Comparison of ENCODE assay signal across 16 cellular contexts in genomic region chr7:76409537-76409936, GRCh38. TPM values are rescaled to one million over a fixed set of nuclear protein-coding genes. Genes with fewer than 3 reads are reported as not detected.
DNase-seq lines count a peak whose midpoint lies in the region; ATAC-seq and TF ChIP-seq lines count a peak whose summit lies in the region.
"Had no signal": no experiment of that assay in that cellular context is flagged by ENCODE, and none has a peak within 500 bp of the region (broad histone marks: within the 10 kb centered on the region; RNA-seq: fewer than 3 reads in every experiment).

SSC4D (minus strand) TSS chr7:76409697; CDS start chr7:76404439, 5,258 bp downstream.

- no peak within 1 kb of the TSS for H3K14ac ChIP-seq in neuronal stem cell (ENCODE audit: low read length)

- CTCF ChIA-PET in HCT116 (lab: Charles Lee) = no interaction called here

- H3K4me2 ChIP-seq in HCT116 (ENCODE audit: low read length) (no peak within 1 kb of the TSS), hepatocyte (peak within 1 kb of the TSS; percentile 58), neuronal stem cell (ENCODE audit: insufficient read depth, low read length, poor library complexity, severe bottlenecking) (peak within 1 kb of the TSS; percentile 39)

- POLR2A ChIA-PET in HCT116 (lab: Charles Lee) = no interaction called here

- H4K20me1 ChIP-seq in HCT116 (ENCODE audit: insufficient read depth) (no peaks in the 10 kb centered on the region), hepatocyte (ENCODE audit: insufficient read depth, poor library complexity, severe bottlenecking) (no peaks in the 10 kb centered on the region)

- H3K79me2 ChIP-seq in HCT116 (ENCODE audit: insufficient read depth, low read length) (no peaks in the 10 kb centered on the region), hepatocyte (no peaks in the 10 kb centered on the region)

- no TSS peak for BruUV-seq in HCT116 (replicated peaks; lab: Mats Ljungman, UMichigan)

- peak within 1 kb of the TSS; percentile 32 for H2BK15ac ChIP-seq in neuronal stem cell (ENCODE audit: low read length)

- no peak within 1 kb of the TSS for H3K4ac ChIP-seq in neuronal stem cell (ENCODE audit: low read length)

- no peak within 1 kb of the TSS for H3K27ac ChIP-seq in HCT116 (ENCODE audit: low read depth, low read length)
- no peak within 1 kb of the TSS for H3K27ac ChIP-seq in hepatocyte
- no peak within 1 kb of the TSS for H3K27ac ChIP-seq in neuronal stem cell (replicated peaks; ENCODE audit: low read length)
- H3K27ac ChIP-seq: Peyer's patch had no signal

- H4K8ac ChIP-seq in neuronal stem cell (ENCODE audit: low read depth, low read length) = no peak within 1 kb of the TSS

- no peak for TF ChIP-seq CTCF in HCT116 (IDR thresholded peaks at IDR 0.05 in 2 of 3, conservative IDR thresholded peaks at IDR 0.05 in 1 of 3; ENCODE audit: borderline replicate concordance in 1 of 3, insufficient read depth in 1 of 3, low read depth in 2 of 3, low read length in 2 of 3)
- no peak for TF ChIP-seq CTCF in hepatocyte (IDR thresholded peaks at IDR 0.05; ENCODE audit: poor library complexity)

- H3K27me3 ChIP-seq in HCT116 (ENCODE audit: insufficient read depth, low read length) = no peaks in the 10 kb centered on the region
- H3K27me3 ChIP-seq in hepatocyte = no peaks in the 10 kb centered on the region
- no peaks in the 10 kb centered on the region for H3K27me3 ChIP-seq in neuronal stem cell (ENCODE audit: control insufficient read depth in 3 of 3, insufficient read depth in 3 of 3, low read depth in 1 of 3, low read length in 3 of 3)
- H3K27me3 ChIP-seq: Peyer's patch had no signal

- H3K36me3 ChIP-seq in HCT116 (ENCODE audit: control insufficient read depth in 1 of 2, insufficient read depth in 2 of 2, low read length in 2 of 2) (no peaks in the 10 kb centered on the region), hepatocyte (replicated peaks; ENCODE audit: insufficient read depth, low read depth) (no peaks in the 10 kb centered on the region), neuronal stem cell (replicated peaks in 1 of 2; ENCODE audit: control insufficient read depth in 2 of 2, insufficient read depth in 2 of 2, low read length in 2 of 2) (no peaks in the 10 kb centered on the region)
- H3K36me3 ChIP-seq: Peyer's patch had no signal

- H3K4me1 ChIP-seq in HCT116 (ENCODE audit: control insufficient read depth in 1 of 2, insufficient read depth in 2 of 2, low read length in 2 of 2) (peaks cover 0 to 7% of the 10 kb centered on the region in 2 experiments; a peak in 3 of 4 replicates), hepatocyte (ENCODE audit: insufficient read depth) (no peaks in the 10 kb centered on the region), neuronal stem cell (ENCODE audit: control insufficient read depth in 2 of 2, insufficient read depth in 1 of 2, low read depth in 1 of 2, low read length in 2 of 2) (peaks cover 3 to 14% of the 10 kb centered on the region in 2 donors)
- H3K4me1 ChIP-seq: Peyer's patch had no signal

- peak within 1 kb of the TSS; percentile 73 for H2AK5ac ChIP-seq in neuronal stem cell (ENCODE audit: low read depth, low read length)

- H2BK5ac ChIP-seq in neuronal stem cell (ENCODE audit: low read length) = no peak within 1 kb of the TSS

- peak within 1 kb of the TSS; percentile 8 for H3K23ac ChIP-seq in neuronal stem cell (ENCODE audit: low read depth, low read length, poor library complexity)

- no peak within 1 kb of the TSS for H2BK12ac ChIP-seq in neuronal stem cell (ENCODE audit: low read length)

- H3K4me3 ChIP-seq in HCT116 (replicated peaks in 1 of 2; ENCODE audit: low read depth in 1 of 2, low read length in 2 of 2) (no peak within 1 kb of the TSS), hepatocyte (no peak within 1 kb of the TSS), neuronal stem cell (ENCODE audit: low read length in 2 of 2) (no peak within 1 kb of the TSS)
- H3K4me3 ChIP-seq: Peyer's patch had no signal

- no peak for TF ChIP-seq RAD21 in HCT116 (IDR thresholded peaks at IDR 0.05; ENCODE audit: low read depth)

- H2AFZ ChIP-seq in HCT116 (ENCODE audit: low read depth, low read length, poor library complexity, severe bottlenecking) (no peak within 1 kb of the TSS), hepatocyte (peak within 1 kb of the TSS; percentile 38), neuronal stem cell (ENCODE audit: low read length) (peak within 1 kb of the TSS; percentile 66)

- ATAC-seq in HCT116 = peak; percentile 62
- ATAC-seq in GM18907 (IDR thresholded peaks at IDR 0.05; ENCODE audit: unreplicated experiment) = no peak
- no peak for ATAC-seq in Right ventricle myocardium superior (ENCODE audit: poor library complexity)
- no peak for ATAC-seq in left colon
- ATAC-seq: activated CD4-positive, CD25-positive, alpha-beta regulatory T cell treated with anti-CD3 and anti-CD28 coated beads, Interleukin-2, amount 50 U/mL, for 24 hours had no signal

- H3K18ac ChIP-seq in neuronal stem cell (ENCODE audit: low read length) = peak within 1 kb of the TSS; percentile 35

- WGBS in hepatocyte (ENCODE audit: low lambda C conversion rate, missing lambda C conversion rate) = 11% methylated on average over 5 of the region's 6 CpGs
- no CpG with 5 or more reads among the region's 6 CpGs for WGBS in neuronal stem cell (ENCODE audit: extremely low coverage in 2 of 2, insufficient read length in 2 of 2, insufficient replicate concordance in 1 of 2), 2 donors

- intact Hi-C loops in HCT116 (cut with micrococcal nuclease) = no loop called here
- intact Hi-C loops in Right ventricle myocardium superior (cut with DNase I) = no loop called here
- intact Hi-C loops in left colon (cut with DNase I, micrococcal nuclease) = no loop called here

- H3K9ac ChIP-seq in HCT116 (ENCODE audit: low read length) (no peak within 1 kb of the TSS), neuronal stem cell (ENCODE audit: low read depth, low read length, poor library complexity) (no peak within 1 kb of the TSS)

- H4K91ac ChIP-seq in neuronal stem cell (ENCODE audit: low read depth, low read length, poor library complexity) = no peak within 1 kb of the TSS

- RAD21 ChIA-PET in HCT116 (lab: Charles Lee; ENCODE audit: low non-redundant PET in 1 of 2, low total read pairs in 2 of 2, uncharacterized antibody in 2 of 2, unreplicated experiment in 2 of 2) = no interaction called here

- no peak for DNase-seq in HCT116 (ENCODE audit: low read depth, low spot score)
- DNase-seq in NCI-H82 treated with DMSO at 0.1 percent for 48 hours (lab: John Stamatoyannopoulos, UW; ENCODE audit: unreplicated experiment) = peak; percentile 40
- peak; percentile 59 for DNase-seq in hepatocyte (ENCODE audit: low spot score)
- DNase-seq in neuronal stem cell (ENCODE audit: low spot score) = no peak
- no peak for DNase-seq in Right ventricle myocardium superior
- DNase-seq in NOMO-1 treated with dmso at 0.1 percent for 144 hours (lab: John Stamatoyannopoulos, UW; ENCODE audit: unreplicated experiment) = no peak
- DNase-seq in left colon = no peak
- DNase-seq: activated naive CD4-positive, alpha-beta T cell treated with anti-CD3 and anti-CD28 coated beads, Interleukin-2, amount 10 ng/mL, durations not matched to agents 7 days and 5 days; effector CD4-positive, alpha-beta T cell; midbrain; NCI-H446; occipital lobe; Peyer's patch; stimulated activated CD4-positive, alpha-beta T cell treated with anti-CD3 and anti-CD28 coated beads, Interleukin-4, amount 100 ng/mL, for 4 hours had no signal

- no peaks in the 10 kb centered on the region for H3K9me2 ChIP-seq in HCT116 (ENCODE audit: insufficient read depth)
- H3K9me2 ChIP-seq in hepatocyte (replicated peaks; ENCODE audit: insufficient read depth) = no peaks in the 10 kb centered on the region

- H3K9me3 ChIP-seq in HCT116 (ENCODE audit: control insufficient read depth in 1 of 2, insufficient read depth in 1 of 2, low read depth in 1 of 2, low read length in 2 of 2) (no peaks in the 10 kb centered on the region), hepatocyte (ENCODE audit: low read depth) (no peaks in the 10 kb centered on the region), neuronal stem cell (replicated peaks in 1 of 2; ENCODE audit: control insufficient read depth in 2 of 2, insufficient read depth in 1 of 2, low read depth in 1 of 2, low read length in 2 of 2) (no peaks in the 10 kb centered on the region)
- H3K9me3 ChIP-seq: Peyer's patch had no signal

- no peak for TF ChIP-seq POLR2A in HCT116 (IDR thresholded peaks at IDR 0.05; ENCODE audit: borderline replicate concordance, extremely low read depth, insufficient read depth, insufficient read length)

- no peak within 1 kb of the TSS for H2BK120ac ChIP-seq in neuronal stem cell (ENCODE audit: low read depth, low read length)

- H3K79me1 ChIP-seq in neuronal stem cell (ENCODE audit: low read depth, low read length) = no peaks in the 10 kb centered on the region

TF ChIP-seq in HCT116, 20 proteins besides CTCF, POLR2A, EP300 and RAD21 (continues in another document):
- TF ChIP-seq CEBPB (IDR thresholded peaks at IDR 0.05; ENCODE audit: low read depth) = no peak
- no peak for TF ChIP-seq SRF (IDR thresholded peaks at IDR 0.05; ENCODE audit: low read depth)
- no peak for TF ChIP-seq JUND (IDR thresholded peaks at IDR 0.05)
- TF ChIP-seq MAX (IDR thresholded peaks at IDR 0.05) = no peak
- TF ChIP-seq, protein P1, sequence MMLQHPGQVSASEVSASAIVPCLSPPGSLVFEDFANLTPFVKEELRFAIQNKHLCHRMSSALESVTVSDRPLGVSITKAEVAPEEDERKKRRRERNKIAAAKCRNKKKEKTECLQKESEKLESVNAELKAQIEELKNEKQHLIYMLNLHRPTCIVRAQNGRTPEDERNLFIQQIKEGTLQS (IDR thresholded peaks at IDR 0.05) = no peak
- no peak for TF ChIP-seq TCF7L2 (IDR thresholded peaks at IDR 0.05; ENCODE audit: borderline replicate concordance, extremely low read depth, insufficient read depth, insufficient read length)
- no peak for TF ChIP-seq POLR2AphosphoS5 (IDR thresholded peaks at IDR 0.05; ENCODE audit: low read depth, low read length)

RNA-seq across cellular contexts. Expression of gene SSC4D, which starts in this region (rescaled TPM):
- 1.1 TPM for total RNA-seq in HCT116 (2021; ENCODE audit: unreplicated experiment)
- 0.87 and 1.1 TPM in 2 replicates for polyA plus RNA-seq in HCT116 (2012)
- total RNA-seq in hepatocyte = 6.9 and 9.7 TPM in 2 replicates
- 11.0 and 14.5 TPM in 2 replicates for polyA plus RNA-seq in hepatocyte
- 4.3 TPM for polyA plus RNA-seq in neuronal stem cell (2013, experiment 1 of 2)
- polyA plus RNA-seq in neuronal stem cell (2013, experiment 2 of 2) = 4.1 TPM
- total RNA-seq in Right ventricle myocardium superior = 0.97 TPM
- total RNA-seq in left colon = under 1 TPM; 0.15 to 0.50 TPM

Comparison
In these comparisons a context has a peak if more than half of its experiments do, and no peak if none do; other contexts are left out.
1. DNase-seq: peak in NCI-H82 treated with DMSO at 0.1 percent for 48 hours (single experiment) and hepatocyte (single experiment); none in HCT116 (single experiment), neuronal stem cell (single experiment), Right ventricle myocardium superior (single experiment), NOMO-1 treated with dmso at 0.1 percent for 144 hours (single experiment) and left colon (0 of 2).